28 cellular contexts compared by ENCODE assay signal in the genomic region with DNA sequence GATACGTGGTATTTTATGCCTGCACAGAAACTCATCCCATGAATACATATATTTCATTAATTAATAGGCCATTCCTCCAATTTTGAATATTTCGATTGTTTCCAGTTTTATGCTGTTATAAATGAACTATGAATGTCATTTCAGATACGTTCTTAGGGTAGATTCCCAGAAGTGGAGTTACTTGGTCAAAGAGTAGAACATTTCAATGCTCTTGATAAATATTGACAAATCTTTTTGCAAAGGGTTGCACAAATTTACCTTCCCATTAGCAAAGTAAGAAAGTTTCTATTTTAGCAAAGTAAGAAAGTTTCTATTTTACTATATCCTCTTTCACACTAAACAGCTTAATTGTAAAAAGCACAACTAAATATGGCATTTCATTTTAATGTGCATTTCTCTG. TPM values are rescaled to one million over a fixed set of nuclear protein-coding genes. Genes with fewer than 3 reads are reported as not detected.
"Had no signal": no experiment of that assay in that cellular context is flagged by ENCODE, and none has a peak within 500 bp of the region (broad histone marks: within the 10 kb centered on the region; RNA-seq: fewer than 3 reads in every experiment).

No MANE protein-coding gene starts in this region.

- H3K4me2 ChIP-seq: PC-9 had no signal

- FAIRE-seq: HTR-8/SVneo had no signal

- H3K9me3 ChIP-seq: Peyer's patch, SJCRH30 had no signal

- ATAC-seq: Right ventricle myocardium inferior, SK-N-SH treated with all-trans-retinoic acid at 6 μM for 48 hours had no signal

- DNase-seq: KBM-7; MV-4-11; NCI-H1092; NCI-H1105 treated with DMSO at 0.1 percent for 48 hours; NCI-H1417 treated with DMSO at 0.1 percent for 48 hours; NCI-H146; NCI-H1694 treated with DMSO at 0.1 percent for 48 hours; NCI-H1930; NCI-H2081; NCI-H2107; NCI-H2171; NCI-H226; NCI-H446; NCI-H510A; NCI-H524 treated with DMSO at 0.1 percent for 48 hours; NCI-H69; NCI-H774; NK-92 treated with Interleukin-12 subunit alpha and Interleukin-12 subunit beta, amount 100 ng/mL, for 24 hours; PC-9; Peyer's patch; SHP77 treated with DMSO at 0.1 percent for 48 hours; SJCRH30 had no signal

- H3K36me3 ChIP-seq: Peyer's patch, SJCRH30 had no signal

- H3K4me3 ChIP-seq: PC-9, Peyer's patch, SJCRH30 had no signal

- H3K27me3 ChIP-seq: Peyer's patch, SJCRH30 had no signal

- H3K27ac ChIP-seq: HL-60, PC-9, Peyer's patch, SJCRH30 had no signal

- H2AFZ ChIP-seq: PC-9 had no signal

- H3K4me1 ChIP-seq: Peyer's patch, SJCRH30 had no signal

RNA-seq across cellular contexts. Expression of a gene that starts 48.9 kb away (rescaled TPM):
- total RNA-seq: OCI-LY7, RPMI7951 had no signal
